ENCODE assay signal across 8 cellular contexts in the genomic region with DNA sequence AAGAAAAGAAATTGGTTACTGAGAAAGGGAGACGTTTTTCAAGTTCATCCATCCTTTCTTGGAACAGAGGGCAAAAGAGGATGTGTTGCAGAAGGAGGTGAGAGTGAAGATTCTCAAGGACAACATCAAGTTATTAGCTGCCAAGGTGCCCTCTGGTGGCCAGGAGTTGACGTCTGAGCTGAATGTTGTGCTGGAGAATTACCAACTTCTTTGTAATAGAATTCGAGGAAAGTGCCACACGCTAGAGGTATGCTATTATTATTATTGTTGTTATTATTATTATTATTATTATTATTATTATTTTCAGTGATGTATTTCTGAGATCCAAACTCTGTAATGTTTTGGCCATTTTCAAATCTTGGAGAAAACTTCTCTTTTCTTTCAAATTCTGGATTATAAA.
DNase-seq lines count a peak whose midpoint lies in the region; ATAC-seq and TF ChIP-seq lines count a peak whose summit lies in the region.

No MANE protein-coding gene starts in this region.

- TF ChIP-seq CTCF in Peyer's patch (IDR thresholded peaks at IDR 0.05), result peak; percentile 41 to 77 (median 74)
- peak; percentile 73 for TF ChIP-seq CTCF in fibroblast of pulmonary artery (IDR thresholded peaks at IDR 0.05; ENCODE audit: low read length, missing control alignments)
- peak; percentile 55 for TF ChIP-seq CTCF in thoracic aorta (IDR thresholded peaks at IDR 0.05)

- H3K4me1 ChIP-seq in Peyer's patch (no peaks in the 10 kb centered on the region), thoracic aorta (ENCODE audit: control insufficient read depth in 1 of 2, low read depth in 2 of 2) (peaks cover 14 to 27% of the 10 kb centered on the region in 2 donors)

- ATAC-seq in GM19463 (IDR thresholded peaks at IDR 0.05; ENCODE audit: unreplicated experiment) (peak; percentile 81), thoracic aorta (ENCODE audit: insufficient number of reproducible peaks, low FRiP score, low read depth) (no peak)

- TF ChIP-seq POLR2A in Peyer's patch (IDR thresholded peaks at IDR 0.05), result no peak

- DNase-seq in CMK (ENCODE audit: low read depth) (peak; percentile 31), HUDEP-2 (lab: John Stamatoyannopoulos, UW; ENCODE audit: unreplicated experiment in 76 of 76) (peak in 53 of 76 experiments; percentile 4 to 71 (median 38)), Peyer's patch (peak; percentile 78 to 92 (median 82)), fibroblast of pulmonary artery (ENCODE audit: low read depth) (peak; percentile 90), occipital lobe (lab: John Stamatoyannopoulos, UW) (peak; percentile 1), thoracic aorta (ENCODE audit: low spot score) (peak; percentile 18)
- peak; percentile 79 to 80 for DNase-seq in activated T-cell treated with anti-CD3 and anti-CD28 coated beads, Interleukin-2, amount 50 U/mL, for 48 hours

- H3K9me3 ChIP-seq in Peyer's patch, result no peaks in the 10 kb centered on the region
- no peaks in the 10 kb centered on the region for H3K9me3 ChIP-seq in thoracic aorta

- H3K4me3 ChIP-seq in Peyer's patch (no peak overlapping the region), fibroblast of pulmonary artery (replicated peaks; ENCODE audit: low read depth, low read length) (no peak overlapping the region), thoracic aorta (no peak overlapping the region)

- H3K27ac ChIP-seq in Peyer's patch, result no peak overlapping the region
- no peak overlapping the region for H3K27ac ChIP-seq in thoracic aorta

- H3K36me3 ChIP-seq in Peyer's patch, result peaks cover 0 to 16% (median 0%) of the 10 kb centered on the region in 3 donors
- H3K36me3 ChIP-seq in thoracic aorta, result peaks cover 9% of the 10 kb centered on the region

- H3K27me3 ChIP-seq in Peyer's patch, result no peaks in the 10 kb centered on the region
- H3K27me3 ChIP-seq in thoracic aorta (replicated peaks; ENCODE audit: insufficient read depth), result no peaks in the 10 kb centered on the region

Comparison
In these comparisons a context has a peak if more than half of its experiments do, and no peak if none do; other contexts are left out.
1. DNase-seq: peak in every context shown above with its lines; median percentile 90 in fibroblast of pulmonary artery; 82 in Peyer's patch; 80 in activated T-cell treated with anti-CD3 and anti-CD28 coated beads, Interleukin-2, amount 50 U/mL, for 48 hours; 38 in HUDEP-2; 31 in CMK; 18 in thoracic aorta; 1 in occipital lobe.